ENCODE assay signal across 18 cellular contexts in genomic region chr5:164188733-164189148, GRCh38.
DNase-seq lines count a peak whose midpoint lies in the region; ATAC-seq, FAIRE-seq and TF ChIP-seq lines count a peak whose summit lies in the region.
"Had no signal": no experiment of that assay in that cellular context is flagged by ENCODE, and none has a peak within 500 bp of the region (broad histone marks: within the 10 kb centered on the region; RNA-seq: fewer than 3 reads in every experiment).

No MANE protein-coding gene starts in this region.

- H3K9me3 Mint-ChIP-seq in glutamatergic neuron (ENCODE audit: unreplicated experiment) = peaks cover 5% of the 10 kb centered on the region
- H3K9me3 Mint-ChIP-seq in T-cell = peaks cover 0 to 3% (median 0%) of the 10 kb centered on the region in 3 donors
- H3K9me3 Mint-ChIP-seq: activated T-helper 2 cell treated with anti-CD3 and anti-CD28 coated beads, Interferon-gamma antibody, Interleukin-2, Interleukin-4, amounts not matched to agents 10 μg/mL and 5 μg/mL and 100 μg/mL, durations not matched to agents 14 hours and 24 hours and 36 hours had no signal

- no peak for FAIRE-seq in pancreas (lab: Jason Lieb, UNC)
- FAIRE-seq: GM12891 had no signal

- WGBS in pancreas, 2 donors = 17 to 24% methylated on average over 4 of the region's 4 CpGs

- TF ChIP-seq CTCF in glutamatergic neuron (IDR thresholded peaks at IDR 0.05; ENCODE audit: partially characterized antibody, unreplicated experiment) (no peak), pancreas (IDR thresholded peaks at IDR 0.05) (no peak)

- H3K9me3 ChIP-seq in pancreas (no peaks in the 10 kb centered on the region), MG63 (no peaks in the 10 kb centered on the region)
- H3K9me3 ChIP-seq: breast epithelium, stomach had no signal

- H3K4me1 Mint-ChIP-seq in glutamatergic neuron (ENCODE audit: low read depth, unreplicated experiment) (peaks cover 30% of the 10 kb centered on the region), T-cell (no peaks in the 10 kb centered on the region)
- H3K4me1 Mint-ChIP-seq: natural killer cell had no signal

- H3K27me3 ChIP-seq in pancreas = no peaks in the 10 kb centered on the region
- H3K27me3 ChIP-seq in MG63 = no peaks in the 10 kb centered on the region
- H3K27me3 ChIP-seq: breast epithelium, stomach had no signal

- no peaks in the 10 kb centered on the region for H3K4me1 ChIP-seq in pancreas
- H3K4me1 ChIP-seq: breast epithelium had no signal

- H3K4me3 Mint-ChIP-seq in glutamatergic neuron (ENCODE audit: unreplicated experiment) (no peak overlapping the region), T-cell (no peak overlapping the region)
- H3K4me3 Mint-ChIP-seq: natural killer cell had no signal

- no peaks in the 10 kb centered on the region for H3K36me3 Mint-ChIP-seq in glutamatergic neuron (ENCODE audit: unreplicated experiment)
- H3K36me3 Mint-ChIP-seq in T-cell = no peaks in the 10 kb centered on the region
- H3K36me3 Mint-ChIP-seq: natural killer cell had no signal

- CTCF ChIA-PET in T-cell (lab: Charles Lee) = interaction anchor here in 1 of 2 donors (1.2 kb wide), 1 partner anchor 12 kb away, joined by 4 read pairs; no protein-coding TSS in a partner anchor

- intact Hi-C loops in pancreas (cut with DNase I) = no loop called here

- H3K4me3 ChIP-seq in pancreas (no peak overlapping the region), MG63 (no peak overlapping the region)
- H3K4me3 ChIP-seq: breast epithelium, stomach had no signal

- no peak overlapping the region for H3K27ac Mint-ChIP-seq in glutamatergic neuron (ENCODE audit: unreplicated experiment)
- no peak overlapping the region for H3K27ac Mint-ChIP-seq in T-cell
- H3K27ac Mint-ChIP-seq: activated T-helper 2 cell treated with anti-CD3 and anti-CD28 coated beads, Interferon-gamma antibody, Interleukin-2, Interleukin-4, amounts not matched to agents 10 μg/mL and 5 μg/mL and 100 μg/mL, durations not matched to agents 14 hours and 24 hours and 36 hours; natural killer cell had no signal

- H3K36me3 ChIP-seq in pancreas (no peaks in the 10 kb centered on the region), MG63 (no peaks in the 10 kb centered on the region)
- H3K36me3 ChIP-seq: breast epithelium, stomach had no signal

- POLR2A ChIA-PET in T-cell (lab: Charles Lee) = no interaction called here

- ATAC-seq in pancreas (peak in 3 of 4 donors; percentile 53 to 60 (median 56)), GM19035 (IDR thresholded peaks at IDR 0.05; ENCODE audit: unreplicated experiment) (no peak), T-cell (replicated peaks in 1 of 4) (no peak)
- ATAC-seq: natural killer cell had no signal

- DNase-seq in LoVo (ENCODE audit: low spot score) = peak; percentile 3
- peak; percentile 28 to 43 for DNase-seq in SHP77 (lab: John Stamatoyannopoulos, UW)
- peak; percentile 19 for DNase-seq in glutamatergic neuron
- no peak for DNase-seq in pancreas
- DNase-seq in MG63 = no peak
- DNase-seq in T-cell = no peak
- DNase-seq in DMS79 treated with DMSO at 0.1 percent for 48 hours (lab: John Stamatoyannopoulos, UW) = no peak
- DNase-seq: activated CD4-positive, alpha-beta T cell treated with anti-CD3 and anti-CD28 coated beads, Interleukin-2, amount 50 U/mL, for 48 hours; C1 segment of cervical spinal cord; Kasumi-1; natural killer cell; NCI-H2171; stomach; T1000 had no signal

- no peak overlapping the region for H3K27ac ChIP-seq in pancreas
- H3K27ac ChIP-seq: breast epithelium, stomach had no signal

- peaks cover 4% of the 10 kb centered on the region for H3K27me3 Mint-ChIP-seq in glutamatergic neuron (ENCODE audit: unreplicated experiment)
- H3K27me3 Mint-ChIP-seq in T-cell = no peaks in the 10 kb centered on the region

Comparison
In these comparisons a context has a peak if more than half of its experiments do, and no peak if none do; other contexts are left out.
1. DNase-seq: peak in LoVo (single experiment), SHP77 (2 of 2) and glutamatergic neuron (single experiment); none in pancreas (0 of 6), MG63 (single experiment), T-cell (0 of 34) and DMS79 treated with DMSO at 0.1 percent for 48 hours (single experiment).
2. ATAC-seq: peak in pancreas (3 of 4); none in GM19035 (single experiment) and T-cell (0 of 4).